ENCODE assay signal across 19 cellular contexts in the genomic region with DNA sequence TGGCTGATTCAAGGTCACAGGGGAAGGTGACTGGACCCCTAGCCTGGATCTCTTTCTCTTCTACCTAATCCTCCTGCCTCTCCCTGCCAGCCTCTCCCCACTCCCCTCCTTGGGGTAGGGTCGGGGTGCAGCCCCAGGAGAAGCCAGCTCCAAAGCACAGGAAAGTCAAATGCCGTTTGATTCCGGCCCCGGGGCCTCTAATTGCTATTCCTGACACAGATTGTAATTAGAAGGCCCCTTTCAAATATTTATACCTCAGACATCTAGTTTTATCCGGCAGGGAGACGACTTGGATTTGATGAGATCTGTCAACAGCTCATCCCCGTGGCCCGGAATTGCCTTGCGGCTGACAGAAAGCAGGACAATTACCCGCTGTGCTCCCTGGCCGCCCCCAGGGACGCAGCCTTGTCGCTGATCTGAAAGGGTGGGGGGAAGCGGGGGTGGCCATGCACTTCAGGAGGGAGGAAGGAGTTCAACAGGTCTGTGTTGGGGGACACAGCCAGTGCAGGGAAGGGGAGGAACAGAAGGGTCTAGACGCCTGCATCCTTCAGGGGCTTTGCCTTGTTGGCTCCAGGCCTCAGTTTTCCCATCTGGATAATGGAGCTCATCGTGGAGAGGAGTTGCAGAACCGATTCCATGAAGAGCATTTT. TPM values are rescaled to one million over a fixed set of nuclear protein-coding genes. Genes with fewer than 3 reads are reported as not detected.
DNase-seq lines count a peak whose midpoint lies in the region; ATAC-seq and TF ChIP-seq lines count a peak whose summit lies in the region.
"Had no signal": no experiment of that assay in that cellular context is flagged by ENCODE, and none has a peak within 500 bp of the region (broad histone marks: within the 10 kb centered on the region; RNA-seq: fewer than 3 reads in every experiment).

No MANE protein-coding gene starts in this region.

- H3K9me3 Mint-ChIP-seq in progenitor cell of endocrine pancreas (ENCODE audit: low read depth): no peaks in the 10 kb centered on the region
- H3K9me3 Mint-ChIP-seq in activated naive CD4-positive, alpha-beta T cell treated with anti-CD3 and anti-CD28 coated beads, Interleukin-2, amount 50 U/mL, for 72 hours: no peaks in the 10 kb centered on the region
- H3K9me3 Mint-ChIP-seq: immature natural killer cell, T-cell had no signal

- H3K4me3 ChIP-seq in heart right ventricle: no peak overlapping the region
- H3K4me3 ChIP-seq: heart left ventricle had no signal

- H3K27me3 Mint-ChIP-seq in progenitor cell of endocrine pancreas: peaks cover 40% of the 10 kb centered on the region

- intact Hi-C loops in left cardiac atrium (cut with DNase I) (loop anchor here in 1 of 2 donors (10.0 kb wide), 1 partner anchor 248 kb away; no protein-coding TSS in a partner anchor), heart right ventricle (cut with DNase I) (loop anchor here in 3 of 10 donors (10.0 kb wide), 3 partner anchors 48 to 248 kb away; no protein-coding TSS in a partner anchor)

- peaks cover 0 to 6% (median 0%) of the 10 kb centered on the region in 9 donors for H3K36me3 ChIP-seq in heart right ventricle

- no peak overlapping the region for H3K27ac ChIP-seq in heart right ventricle
- H3K27ac ChIP-seq: heart left ventricle had no signal

- ATAC-seq in left cardiac atrium (peak; percentile 23 to 57), heart right ventricle (no peak), SK-N-SH treated with all-trans-retinoic acid at 6 μM for 48 hours (no peak), GM21619 (IDR thresholded peaks at IDR 0.05; ENCODE audit: unreplicated experiment) (no peak)
- no peak for ATAC-seq in activated naive CD4-positive, alpha-beta T cell treated with anti-CD3 and anti-CD28 coated beads, Interleukin-2, amount 50 U/mL, for 72 hours
- ATAC-seq: heart left ventricle, T-cell had no signal

- H3K27ac Mint-ChIP-seq in progenitor cell of endocrine pancreas: no peak overlapping the region
- H3K27ac Mint-ChIP-seq in activated naive CD4-positive, alpha-beta T cell treated with anti-CD3 and anti-CD28 coated beads, Interleukin-2, amount 50 U/mL, for 72 hours: no peak overlapping the region
- H3K27ac Mint-ChIP-seq: immature natural killer cell, T-cell had no signal

- 18 to 19% methylated on average over 17 of the region's 17 CpGs for WGBS in heart right ventricle, 2 donors

- DNase-seq in left cardiac atrium (peak; percentile 33), heart right ventricle (no peak), progenitor cell of endocrine pancreas (ENCODE audit: low spot score, unreplicated experiment) (no peak)
- DNase-seq in activated naive CD4-positive, alpha-beta T cell treated with anti-CD3 and anti-CD28 coated beads, Interleukin-2, amount 50 U/mL, for 72 hours (ENCODE audit: low spot score in 2 of 2): no peak
- DNase-seq: activated CD4-positive, alpha-beta T cell treated with anti-CD3 and anti-CD28 coated beads for 48 hours; CD4-positive, CD25-positive, alpha-beta regulatory T cell; heart left ventricle; immature natural killer cell; NCI-H1694 treated with DMSO at 0.1 percent for 48 hours; NCI-H510A; occipital lobe; stimulated activated CD4-positive, alpha-beta T cell treated with anti-CD3 and anti-CD28 coated beads, Interleukin-15, amount 100 ng/mL, for 24 hours; T-cell had no signal

- H3K4me1 ChIP-seq in heart right ventricle: peaks cover 0 to 18% (median 13%) of the 10 kb centered on the region in 9 donors

- no peak for TF ChIP-seq CTCF in heart right ventricle (IDR thresholded peaks at IDR 0.05)
- no peak for TF ChIP-seq CTCF in progenitor cell of endocrine pancreas (IDR thresholded peaks at IDR 0.05; ENCODE audit: unreplicated experiment)

- peaks cover 19 to 51% (median 41%) of the 10 kb centered on the region in 7 donors for H3K27me3 ChIP-seq in heart right ventricle

- peaks cover 4% of the 10 kb centered on the region for H3K4me1 Mint-ChIP-seq in progenitor cell of endocrine pancreas (ENCODE audit: low read depth)

- peak overlapping the region; percentile 40 for H3K4me3 Mint-ChIP-seq in progenitor cell of endocrine pancreas (ENCODE audit: low read depth)
- H3K4me3 Mint-ChIP-seq: immature natural killer cell, T-cell had no signal

- H3K9me3 ChIP-seq in heart right ventricle: peaks cover 0 to 1% (median 0%) of the 10 kb centered on the region in 11 donors

- H3K36me3 Mint-ChIP-seq in progenitor cell of endocrine pancreas (ENCODE audit: insufficient read depth): no peaks in the 10 kb centered on the region
- peaks cover 0 to 4% of the 10 kb centered on the region in 2 donors for H3K36me3 Mint-ChIP-seq in activated naive CD4-positive, alpha-beta T cell treated with anti-CD3 and anti-CD28 coated beads, Interleukin-2, amount 50 U/mL, for 72 hours
- H3K36me3 Mint-ChIP-seq: CD4-positive, CD25-positive, alpha-beta regulatory T cell; immature natural killer cell; T-cell had no signal

TF ChIP-seq in SK-N-SH treated with all-trans-retinoic acid at 6 μM for 48 hours, 23 proteins besides CTCF, POLR2A, EP300 and RAD21 (continues in another document):
- TF ChIP-seq, protein P1, sequence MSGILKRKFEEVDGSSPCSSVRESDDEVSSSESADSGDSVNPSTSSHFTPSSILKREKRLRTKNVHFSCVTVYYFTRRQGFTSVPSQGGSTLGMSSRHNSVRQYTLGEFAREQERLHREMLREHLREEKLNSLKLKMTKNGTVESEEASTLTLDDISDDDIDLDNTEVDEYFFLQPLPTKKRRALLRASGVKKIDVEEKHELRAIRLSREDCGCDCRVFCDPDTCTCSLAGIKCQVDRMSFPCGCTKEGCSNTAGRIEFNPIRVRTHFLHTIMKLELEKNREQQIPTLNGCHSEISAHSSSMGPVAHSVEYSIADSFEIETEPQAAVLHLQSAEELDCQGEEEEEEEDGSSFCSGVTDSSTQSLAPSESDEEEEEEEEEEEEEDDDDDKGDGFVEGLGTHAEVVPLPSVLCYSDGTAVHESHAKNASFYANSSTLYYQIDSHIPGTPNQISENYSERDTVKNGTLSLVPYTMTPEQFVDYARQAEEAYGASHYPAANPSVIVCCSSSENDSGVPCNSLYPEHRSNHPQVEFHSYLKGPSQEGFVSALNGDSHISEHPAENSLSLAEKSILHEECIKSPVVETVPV (CRISPR knock-in tag; IDR thresholded peaks at IDR 0.05): no peak
- TF ChIP-seq ESRRG (CRISPR knock-in tag; IDR thresholded peaks at IDR 0.05) (no peak), ZFP3 (CRISPR knock-in tag; IDR thresholded peaks at IDR 0.05) (no peak), TCF4 (CRISPR knock-in tag; IDR thresholded peaks at IDR 0.05; ENCODE audit: borderline replicate concordance) (peak; percentile 62; the same call in 1 of the 2 replicates), ISL1 (CRISPR knock-in tag; IDR thresholded peaks at IDR 0.05) (no peak)

RNA-seq across cellular contexts. Expression of a gene that starts 1.9 kb away (rescaled TPM):
- total RNA-seq in left cardiac atrium (10 to 100 TPM; 21.4 to 37.0 TPM), heart right ventricle (under 1 TPM in 3 of 10 donors, not detected in 7; 0.17 to 0.37 (median 0.30) TPM), progenitor cell of endocrine pancreas (0.74 and 0.82 TPM in 2 replicates)
- polyA plus RNA-seq in heart right ventricle: under 1 TPM in 1 of 2 donors, not detected in 1; 0.03 TPM
- total RNA-seq in activated naive CD4-positive, alpha-beta T cell treated with anti-CD3 and anti-CD28 coated beads, Interleukin-2, amount 50 U/mL, for 72 hours: not detected
- total RNA-seq: bronchial epithelial cell; CD4-positive, CD25-positive, alpha-beta regulatory T cell; lower leg skin; M059J had no signal
- polyA plus RNA-seq: AG04450; CD4-positive, CD25-positive, alpha-beta regulatory T cell; heart left ventricle; immature natural killer cell had no signal

RNA-seq across cellular contexts. Expression of a gene that starts 25.0 kb away (rescaled TPM):
- total RNA-seq in left cardiac atrium (under 1 TPM in 1 of 2 donors, not detected in 1; 0.29 TPM), heart right ventricle (under 1 TPM in 1 of 10 donors, not detected in 9; 0.35 TPM), progenitor cell of endocrine pancreas (not detected in 2 replicates)
- under 1 TPM in 1 of 2 donors, not detected in 1; 0.07 TPM for polyA plus RNA-seq in heart right ventricle
- 10 to 100 TPM; 10.7 to 45.2 TPM for total RNA-seq in activated naive CD4-positive, alpha-beta T cell treated with anti-CD3 and anti-CD28 coated beads, Interleukin-2, amount 50 U/mL, for 72 hours
- total RNA-seq: bronchial epithelial cell, lower leg skin, M059J had no signal
- polyA plus RNA-seq: AG04450 had no signal

RNA-seq across cellular contexts. Expression of a gene that starts 27.2 kb away (rescaled TPM):
- total RNA-seq in left cardiac atrium (not detected), heart right ventricle (under 1 TPM in 1 of 10 donors, not detected in 9; 0.25 TPM), progenitor cell of endocrine pancreas (22.2 and 25.1 TPM in 2 replicates)
- under 1 TPM in 1 of 2 donors, not detected in 1; 0.10 TPM for polyA plus RNA-seq in heart right ventricle
- total RNA-seq in activated naive CD4-positive, alpha-beta T cell treated with anti-CD3 and anti-CD28 coated beads, Interleukin-2, amount 50 U/mL, for 72 hours: 10 to 100 TPM; 15.3 to 38.0 TPM

RNA-seq across cellular contexts. Expression of a gene that starts 30.3 kb away (rescaled TPM):
- 10 to 100 TPM in 1 of 2 donors, 1 to 10 TPM in 1; 8.5 to 11.8 TPM for total RNA-seq in left cardiac atrium
- total RNA-seq in heart right ventricle: 10 to 100 TPM in 6 of 10 donors, 1 to 10 TPM in 4; 7.9 to 11.9 (median 10.4) TPM
- 10 to 100 TPM; 29.2 to 32.8 TPM for polyA plus RNA-seq in heart right ventricle
- 22.4 and 23.9 TPM in 2 replicates for total RNA-seq in progenitor cell of endocrine pancreas
- 10 to 100 TPM; 22.7 to 28.0 TPM for total RNA-seq in activated naive CD4-positive, alpha-beta T cell treated with anti-CD3 and anti-CD28 coated beads, Interleukin-2, amount 50 U/mL, for 72 hours

RNA-seq across cellular contexts. Expression of a gene that starts 47.9 kb away (rescaled TPM):
- total RNA-seq in left cardiac atrium (1 to 10 TPM; 1.2 TPM), heart right ventricle (1 to 10 TPM in 2 of 10 donors, under 1 TPM in 4, not detected in 4; 0.49 to 2.2 (median 0.81) TPM), progenitor cell of endocrine pancreas (not detected in 2 replicates)
- 1 to 10 TPM in 1 of 2 donors, under 1 TPM in 1; 0.73 to 2.4 TPM for polyA plus RNA-seq in heart right ventricle
- total RNA-seq in activated naive CD4-positive, alpha-beta T cell treated with anti-CD3 and anti-CD28 coated beads, Interleukin-2, amount 50 U/mL, for 72 hours: 10 to 100 TPM in 1 of 2 donors, 1 to 10 TPM in 1; 1.4 to 34.9 TPM
- total RNA-seq: bronchial epithelial cell; CD4-positive, CD25-positive, alpha-beta regulatory T cell had no signal
- polyA plus RNA-seq: immature natural killer cell had no signal

Comparison
In these comparisons a context has a peak if more than half of its experiments do, and no peak if none do; other contexts are left out.
1. ATAC-seq: peak in left cardiac atrium (2 of 2); none in heart right ventricle (0 of 8), SK-N-SH treated with all-trans-retinoic acid at 6 μM for 48 hours (single experiment), GM21619 (single experiment) and activated naive CD4-positive, alpha-beta T cell treated with anti-CD3 and anti-CD28 coated beads, Interleukin-2, amount 50 U/mL, for 72 hours (0 of 2).
2. RNA of a gene that starts 1.9 kb away (total RNA-seq): 21.4 to 37.0 TPM in left cardiac atrium; 0.74 to 0.82 TPM in progenitor cell of endocrine pancreas, not detected in activated naive CD4-positive, alpha-beta T cell treated with anti-CD3 and anti-CD28 coated beads, Interleukin-2, amount 50 U/mL, for 72 hours and 0.17 to 0.37 TPM in heart right ventricle; every median in the first group is over 10 times any median in the second.
3. RNA of a gene that starts 25.0 kb away (total RNA-seq): 10.7 to 45.2 TPM in activated naive CD4-positive, alpha-beta T cell treated with anti-CD3 and anti-CD28 coated beads, Interleukin-2, amount 50 U/mL, for 72 hours; 0.29 TPM in left cardiac atrium, not detected in progenitor cell of endocrine pancreas and 0.35 TPM in heart right ventricle; every median in the first group is over 4 times any median in the second.
4. RNA of a gene that starts 27.2 kb away (total RNA-seq): 15.3 to 38.0 TPM in activated naive CD4-positive, alpha-beta T cell treated with anti-CD3 and anti-CD28 coated beads, Interleukin-2, amount 50 U/mL, for 72 hours and 22.2 to 25.1 TPM in progenitor cell of endocrine pancreas; not detected in left cardiac atrium and 0.25 TPM in heart right ventricle; every median in the first group is over 10 times any median in the second.